21 cellular contexts compared by ENCODE assay signal in genomic region chr2:140804682-140805235, GRCh38.
DNase-seq lines count a peak whose midpoint lies in the region; ATAC-seq and TF ChIP-seq lines count a peak whose summit lies in the region.
"Had no signal": no experiment of that assay in that cellular context is flagged by ENCODE, and none has a peak within 500 bp of the region (broad histone marks: within the 10 kb centered on the region; RNA-seq: fewer than 3 reads in every experiment).

No MANE protein-coding gene starts in this region.

- H3K9me3 ChIP-seq in adipocyte (ENCODE audit: control insufficient read depth, low read length) (no peaks in the 10 kb centered on the region), mucosa of descending colon (no peaks in the 10 kb centered on the region)
- H3K9me3 ChIP-seq: HAP-1, SJSA1 had no signal

- H3K4me3 ChIP-seq in adipocyte (ENCODE audit: low read length) (no peak overlapping the region), mucosa of descending colon (no peak overlapping the region)
- H3K4me3 ChIP-seq: HAP-1, SJSA1 had no signal

- no peaks in the 10 kb centered on the region for H3K27me3 ChIP-seq in adipocyte (replicated peaks; ENCODE audit: control insufficient read depth, insufficient read depth, low read length)
- H3K27me3 ChIP-seq: SJSA1 had no signal

- in situ Hi-C loops in GM13977 (cut with MboI; ENCODE audit: low pct_unique_long_range_greater_than_20kb, low sequenced_read_pairs, unreplicated experiment): no loop called here

- no peaks in the 10 kb centered on the region for H3K36me3 ChIP-seq in adipocyte (ENCODE audit: control insufficient read depth, insufficient read depth, low read length, severe bottlenecking)
- H3K36me3 ChIP-seq in mucosa of descending colon (ENCODE audit: low read depth): no peaks in the 10 kb centered on the region
- H3K36me3 ChIP-seq: HAP-1, SJSA1 had no signal

- TF ChIP-seq CTCF in mucosa of descending colon (IDR thresholded peaks at IDR 0.05) (no peak), GM13977 (IDR thresholded peaks at IDR 0.05; ENCODE audit: extremely low read depth, insufficient read depth, missing control alignments) (no peak)

- no peaks in the 10 kb centered on the region for H3K4me1 ChIP-seq in adipocyte (ENCODE audit: control insufficient read depth, insufficient read depth, low read length)
- H3K4me1 ChIP-seq in mucosa of descending colon (ENCODE audit: low read depth): no peaks in the 10 kb centered on the region
- H3K4me1 ChIP-seq: SJSA1 had no signal

- DNase-seq in NCI-H82 (lab: John Stamatoyannopoulos, UW) (peak; percentile 53), NCI-H82 treated with DMSO at 0.1 percent for 48 hours (lab: John Stamatoyannopoulos, UW; ENCODE audit: unreplicated experiment) (no peak), adipocyte (ENCODE audit: low read depth) (peak; percentile 26), fibroblast of the conjunctiva (ENCODE audit: low read depth) (peak; percentile 24), mucosa of descending colon (no peak), GM13977 (ENCODE audit: low spot score) (no peak)
- DNase-seq: Calu3; CD8-positive, alpha-beta memory T cell; DMS153; GDM1; KBM-7; MM.1S; NCI-H1048; NCI-H1417 treated with DMSO at 0.1 percent for 48 hours; NCI-H187; NCI-H774; SW 1271 had no signal

- no peak overlapping the region for H3K9ac ChIP-seq in adipocyte (ENCODE audit: low read length)

- intact Hi-C loops in mucosa of descending colon (cut with DNase I, micrococcal nuclease): no loop called here

- ATAC-seq in mucosa of descending colon (no peak), GM21528 (IDR thresholded peaks at IDR 0.05; ENCODE audit: low FRiP score, unreplicated experiment) (no peak)
- ATAC-seq: Right ventricle myocardium inferior had no signal

Comparison
In these comparisons a context has a peak if more than half of its experiments do, and no peak if none do; other contexts are left out.
1. DNase-seq: peak in NCI-H82 (single experiment), adipocyte (single experiment) and fibroblast of the conjunctiva (single experiment); none in NCI-H82 treated with DMSO at 0.1 percent for 48 hours (single experiment), mucosa of descending colon (0 of 3) and GM13977 (single experiment).